Comparison of ENCODE assay signal across 14 cellular contexts in genomic region chr7:129947001-129947400, GRCh38. TPM values are rescaled to one million over a fixed set of nuclear protein-coding genes. Genes with fewer than 3 reads are reported as not detected.
DNase-seq lines count a peak whose midpoint lies in the region; ATAC-seq and TF ChIP-seq lines count a peak whose summit lies in the region.
"Had no signal": no experiment of that assay in that cellular context is flagged by ENCODE, and none has a peak within 500 bp of the region (broad histone marks: within the 10 kb centered on the region; RNA-seq: fewer than 3 reads in every experiment).

No MANE protein-coding gene starts in this region.

- H3K27ac ChIP-seq in Panc1 (ENCODE audit: low read length) = peak overlapping the region; percentile 44; the same call in 1 of the 2 replicates

- H3K9me3 Mint-ChIP-seq in progenitor cell of endocrine pancreas (ENCODE audit: low read depth) = peaks cover 9% of the 10 kb centered on the region

- no peak for ATAC-seq in Panc1
- no peak for ATAC-seq in HG03139 (IDR thresholded peaks at IDR 0.05; ENCODE audit: unreplicated experiment)
- ATAC-seq: activated CD4-positive, CD25-positive, alpha-beta regulatory T cell treated with anti-CD3 and anti-CD28 coated beads, Interleukin-2, amount 50 U/mL, for 24 hours; HCT116; left ventricle myocardium superior had no signal

- H3K4me3 ChIP-seq in Panc1 (ENCODE audit: low read depth in 2 of 2, low read length in 2 of 2) = no peak overlapping the region

- peaks cover 23% of the 10 kb centered on the region for H3K4me1 ChIP-seq in Panc1 (ENCODE audit: control insufficient read depth, insufficient read depth, low read length)

- no peaks in the 10 kb centered on the region for H3K27me3 ChIP-seq in Panc1 (ENCODE audit: control insufficient read depth, insufficient read depth, low read length)

- no peaks in the 10 kb centered on the region for H3K9me3 ChIP-seq in Panc1 (ENCODE audit: control insufficient read depth, insufficient read depth, low read depth, low read length)

- intact Hi-C loops in Panc1 (cut with micrococcal nuclease; ENCODE audit: unreplicated experiment) = no loop called here

- in situ Hi-C loops in Panc1 (cut with HindIII; ENCODE audit: low pct_unique_long_range_greater_than_20kb, low sequenced_read_pairs) = no loop called here

- no peaks in the 10 kb centered on the region for H3K27me3 Mint-ChIP-seq in progenitor cell of endocrine pancreas

- peaks cover 16% of the 10 kb centered on the region for H3K36me3 Mint-ChIP-seq in progenitor cell of endocrine pancreas (ENCODE audit: insufficient read depth)

- peaks cover 5% of the 10 kb centered on the region; the same call in 1 of the 2 replicates for H3K36me3 ChIP-seq in Panc1 (ENCODE audit: control insufficient read depth, insufficient read depth, low read length)

- peaks cover 11% of the 10 kb centered on the region for H3K4me1 Mint-ChIP-seq in progenitor cell of endocrine pancreas (ENCODE audit: low read depth)

- DNase-seq in AG08395 (ENCODE audit: low spot score) (peak; percentile 49), Panc1 (ENCODE audit: low read depth, low spot score) (no peak), fibroblast of gingiva (ENCODE audit: low read depth) (peak; percentile 35), progenitor cell of endocrine pancreas (ENCODE audit: low spot score, unreplicated experiment) (no peak), germinal center (ENCODE audit: low spot score) (no peak), erythroblast (lab: John Stamatoyannopoulos, UW) (no peak)
- DNase-seq in stimulated activated naive CD4-positive, alpha-beta T cell treated with Interleukin-2 at 50 U/mL for 16 hours (lab: John Stamatoyannopoulos, UW) = no peak
- DNase-seq: activated T-cell treated with anti-CD3 and anti-CD28 coated beads for 4 hours; effector CD8-positive, alpha-beta T cell; left ventricle myocardium superior; MM.1S had no signal

- no peak for TF ChIP-seq POLR2A in erythroblast (IDR thresholded peaks at IDR 0.05; ENCODE audit: low read length)

- TF ChIP-seq CTCF in Panc1 (IDR thresholded peaks at IDR 0.05) (no peak), progenitor cell of endocrine pancreas (IDR thresholded peaks at IDR 0.05; ENCODE audit: unreplicated experiment) (no peak)

- peak overlapping the region; percentile 71 for H3K27ac Mint-ChIP-seq in progenitor cell of endocrine pancreas

- CTCF ChIA-PET in Panc1 (lab: Charles Lee) = no interaction called here

- POLR2A ChIA-PET in Panc1 (lab: Charles Lee) = interaction anchor here (0.5 kb wide), 1 partner anchor 58 kb away, joined by 3 read pairs; no protein-coding TSS in a partner anchor

- H3K4me3 Mint-ChIP-seq in progenitor cell of endocrine pancreas (ENCODE audit: low read depth) = no peak overlapping the region

- no TSS peak for BruUV-seq in Panc1 (replicated peaks; lab: Mats Ljungman, UMichigan)

RNA-seq across cellular contexts. Expression of gene UBE2H, which starts 5.8 kb away (rescaled TPM):
- total RNA-seq in Panc1 (2021; ENCODE audit: unreplicated experiment) (58.0 TPM), progenitor cell of endocrine pancreas (87.6 and 99.1 TPM in 2 replicates)
- 65.7 TPM for polyA plus RNA-seq in Panc1 (2012; ENCODE audit: insufficient read length)

Comparison
In these comparisons a context has a peak if more than half of its experiments do, and no peak if none do; other contexts are left out.
1. DNase-seq: peak in AG08395 (single experiment) and fibroblast of gingiva (single experiment); none in Panc1 (single experiment), progenitor cell of endocrine pancreas (single experiment), germinal center (single experiment), stimulated activated naive CD4-positive, alpha-beta T cell treated with Interleukin-2 at 50 U/mL for 16 hours (single experiment) and erythroblast (0 of 2).